Comparison of ENCODE assay signal across 23 cellular contexts in genomic region chr18:25985999-25986398, GRCh38.
"Had no signal": no experiment of that assay in that cellular context is flagged by ENCODE, and none has a peak within 500 bp of the region (broad histone marks: within the 10 kb centered on the region; RNA-seq: fewer than 3 reads in every experiment).

No MANE protein-coding gene starts in this region.

- H3K9me3 Mint-ChIP-seq: endodermal cell; immature natural killer cell; memory B cell; natural killer cell; stimulated activated effector memory CD8-positive, alpha-beta T cell treated with anti-CD3 and anti-CD28 coated beads, Interleukin-12 subunit alpha, Interleukin-12 subunit beta, amount 100 ng/mL, for 72 hours had no signal

- H3K9me3 ChIP-seq: esophagus muscularis mucosa, ovary, psoas muscle, sigmoid colon, testis, tibial nerve, upper lobe of left lung had no signal

- H3K27ac Mint-ChIP-seq: endodermal cell; immature natural killer cell; memory B cell; natural killer cell; stimulated activated effector memory CD8-positive, alpha-beta T cell treated with anti-CD3 and anti-CD28 coated beads, Interleukin-12 subunit alpha, Interleukin-12 subunit beta, amount 100 ng/mL, for 72 hours had no signal

- H3K36me3 ChIP-seq: esophagus muscularis mucosa, ovary, sigmoid colon, tibial nerve, upper lobe of left lung had no signal

- H3K36me3 Mint-ChIP-seq: immature natural killer cell; natural killer cell; stimulated activated effector memory CD8-positive, alpha-beta T cell treated with anti-CD3 and anti-CD28 coated beads, Interleukin-12 subunit alpha, Interleukin-12 subunit beta, amount 100 ng/mL, for 72 hours had no signal

- H3K4me3 Mint-ChIP-seq: endodermal cell; memory B cell; natural killer cell; stimulated activated effector memory CD8-positive, alpha-beta T cell treated with anti-CD3 and anti-CD28 coated beads, Interleukin-12 subunit alpha, Interleukin-12 subunit beta, amount 100 ng/mL, for 72 hours had no signal

- ATAC-seq: natural killer cell; psoas muscle; right cardiac atrium; stimulated activated effector memory CD8-positive, alpha-beta T cell treated with anti-CD3 and anti-CD28 coated beads, Interleukin-12 subunit alpha, Interleukin-12 subunit beta, amount 100 ng/mL, for 72 hours; stimulated activated naive CD8-positive, alpha-beta T cell treated with anti-CD3 and anti-CD28 coated beads, Interleukin-15, Interleukin-2, amounts not matched to agents 100 U/mL and 50 U/mL, for 24 hours had no signal

- H3K27me3 ChIP-seq: dorsolateral prefrontal cortex, esophagus muscularis mucosa, ovary, sigmoid colon, testis, tibial nerve, upper lobe of left lung had no signal

- H3K4me1 ChIP-seq: esophagus muscularis mucosa, psoas muscle, sigmoid colon, testis, tibial nerve, upper lobe of left lung had no signal

- H3K27ac ChIP-seq: dorsolateral prefrontal cortex, esophagus muscularis mucosa, ovary, psoas muscle, sigmoid colon, testis, tibial nerve, upper lobe of left lung had no signal

- DNase-seq: dorsolateral prefrontal cortex; effector CD4-positive, alpha-beta T cell; endodermal cell; hypothalamus; immature natural killer cell; natural killer cell; occipital lobe; ovary; posterior cingulate gyrus; psoas muscle; right cardiac atrium; sigmoid colon; stimulated activated CD4-positive, alpha-beta T cell treated with anti-CD3 and anti-CD28 coated beads, Interleukin-2, amount 100 ng/mL, for 24 hours; stimulated activated CD4-positive, alpha-beta T cell treated with anti-CD3 and anti-CD28 coated beads, Interleukin-4, amount 100 ng/mL, for 24 hours; stimulated activated naive CD8-positive, alpha-beta T cell treated with anti-CD3 and anti-CD28 coated beads, Interleukin-15, Interleukin-2, amounts not matched to agents 100 U/mL and 50 U/mL, for 24 hours; substantia nigra; testis; upper lobe of left lung had no signal

- H3K4me3 ChIP-seq: dorsolateral prefrontal cortex, esophagus muscularis mucosa, lung, ovary, psoas muscle, sigmoid colon, testis, tibial nerve, upper lobe of left lung had no signal

- H3K4me1 Mint-ChIP-seq: endodermal cell; immature natural killer cell; memory B cell; natural killer cell; stimulated activated effector memory CD8-positive, alpha-beta T cell treated with anti-CD3 and anti-CD28 coated beads, Interleukin-12 subunit alpha, Interleukin-12 subunit beta, amount 100 ng/mL, for 72 hours had no signal
